ENCODE assay signal across 1 cellular context in genomic region chr3:178513539-178514410, GRCh38.
TF ChIP-seq lines count a peak whose summit lies in the region.

No MANE protein-coding gene starts in this region.

TF ChIP-seq in GM23338, 12 proteins besides CTCF, POLR2A, EP300 and RAD21:
- TF ChIP-seq, protein P1, sequence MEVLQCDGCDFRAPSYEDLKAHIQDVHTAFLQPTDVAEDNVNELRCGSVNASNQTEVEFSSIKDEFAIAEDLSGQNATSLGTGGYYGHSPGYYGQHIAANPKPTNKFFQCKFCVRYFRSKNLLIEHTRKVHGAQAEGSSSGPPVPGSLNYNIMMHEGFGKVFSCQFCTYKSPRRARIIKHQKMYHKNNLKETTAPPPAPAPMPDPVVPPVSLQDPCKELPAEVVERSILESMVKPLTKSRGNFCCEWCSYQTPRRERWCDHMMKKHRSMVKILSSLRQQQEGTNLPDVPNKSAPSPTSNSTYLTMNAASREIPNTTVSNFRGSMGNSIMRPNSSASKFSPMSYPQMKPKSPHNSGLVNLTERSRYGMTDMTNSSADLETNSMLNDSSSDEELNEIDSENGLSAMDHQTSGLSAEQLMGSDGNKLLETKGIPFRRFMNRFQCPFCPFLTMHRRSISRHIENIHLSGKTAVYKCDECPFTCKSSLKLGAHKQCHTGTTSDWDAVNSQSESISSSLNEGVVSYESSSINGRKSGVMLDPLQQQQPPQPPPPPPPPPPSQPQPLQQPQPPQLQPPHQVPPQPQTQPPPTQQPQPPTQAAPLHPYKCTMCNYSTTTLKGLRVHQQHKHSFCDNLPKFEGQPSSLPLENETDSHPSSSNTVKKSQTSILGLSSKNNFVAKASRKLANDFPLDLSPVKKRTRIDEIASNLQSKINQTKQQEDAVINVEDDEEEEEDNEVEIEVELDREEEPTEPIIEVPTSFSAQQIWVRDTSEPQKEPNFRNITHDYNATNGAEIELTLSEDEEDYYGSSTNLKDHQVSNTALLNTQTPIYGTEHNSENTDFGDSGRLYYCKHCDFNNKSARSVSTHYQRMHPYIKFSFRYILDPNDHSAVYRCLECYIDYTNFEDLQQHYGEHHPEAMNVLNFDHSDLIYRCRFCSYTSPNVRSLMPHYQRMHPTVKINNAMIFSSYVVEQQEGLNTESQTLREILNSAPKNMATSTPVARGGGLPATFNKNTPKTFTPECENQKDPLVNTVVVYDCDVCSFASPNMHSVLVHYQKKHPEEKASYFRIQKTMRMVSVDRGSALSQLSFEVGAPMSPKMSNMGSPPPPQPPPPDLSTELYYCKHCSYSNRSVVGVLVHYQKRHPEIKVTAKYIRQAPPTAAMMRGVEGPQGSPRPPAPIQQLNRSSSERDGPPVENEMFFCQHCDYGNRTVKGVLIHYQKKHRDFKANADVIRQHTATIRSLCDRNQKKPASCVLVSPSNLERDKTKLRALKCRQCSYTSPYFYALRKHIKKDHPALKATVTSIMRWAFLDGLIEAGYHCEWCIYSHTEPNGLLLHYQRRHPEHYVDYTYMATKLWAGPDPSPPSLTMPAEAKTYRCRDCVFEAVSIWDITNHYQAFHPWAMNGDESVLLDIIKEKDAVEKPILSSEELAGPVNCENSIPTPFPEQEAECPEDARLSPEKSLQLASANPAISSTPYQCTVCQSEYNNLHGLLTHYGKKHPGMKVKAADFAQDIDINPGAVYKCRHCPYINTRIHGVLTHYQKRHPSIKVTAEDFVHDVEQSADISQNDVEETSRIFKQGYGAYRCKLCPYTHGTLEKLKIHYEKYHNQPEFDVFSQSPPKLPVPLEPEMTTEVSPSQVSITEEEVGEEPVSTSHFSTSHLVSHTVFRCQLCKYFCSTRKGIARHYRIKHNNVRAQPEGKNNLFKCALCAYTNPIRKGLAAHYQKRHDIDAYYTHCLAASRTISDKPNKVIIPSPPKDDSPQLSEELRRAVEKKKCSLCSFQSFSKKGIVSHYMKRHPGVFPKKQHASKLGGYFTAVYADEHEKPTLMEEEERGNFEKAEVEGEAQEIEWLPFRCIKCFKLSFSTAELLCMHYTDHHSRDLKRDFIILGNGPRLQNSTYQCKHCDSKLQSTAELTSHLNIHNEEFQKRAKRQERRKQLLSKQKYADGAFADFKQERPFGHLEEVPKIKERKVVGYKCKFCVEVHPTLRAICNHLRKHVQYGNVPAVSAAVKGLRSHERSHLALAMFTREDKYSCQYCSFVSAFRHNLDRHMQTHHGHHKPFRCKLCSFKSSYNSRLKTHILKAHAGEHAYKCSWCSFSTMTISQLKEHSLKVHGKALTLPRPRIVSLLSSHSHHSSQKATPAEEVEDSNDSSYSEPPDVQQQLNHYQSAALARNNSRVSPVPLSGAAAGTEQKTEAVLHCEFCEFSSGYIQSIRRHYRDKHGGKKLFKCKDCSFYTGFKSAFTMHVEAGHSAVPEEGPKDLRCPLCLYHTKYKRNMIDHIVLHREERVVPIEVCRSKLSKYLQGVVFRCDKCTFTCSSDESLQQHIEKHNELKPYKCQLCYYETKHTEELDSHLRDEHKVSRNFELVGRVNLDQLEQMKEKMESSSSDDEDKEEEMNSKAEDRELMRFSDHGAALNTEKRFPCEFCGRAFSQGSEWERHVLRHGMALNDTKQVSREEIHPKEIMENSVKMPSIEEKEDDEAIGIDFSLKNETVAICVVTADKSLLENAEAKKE (CRISPR knock-in tag; IDR thresholded peaks at IDR 0.05): no peak
- TF ChIP-seq POLR2AphosphoS5 (IDR thresholded peaks at IDR 0.05; ENCODE audit: low read depth) (no peak), EZH2 (IDR thresholded peaks at IDR 0.05; ENCODE audit: low read depth, unreplicated experiment) (no peak), JUNB (IDR thresholded peaks at IDR 0.05; ENCODE audit: unreplicated experiment) (no peak), ZNF114 (CRISPR knock-in tag; IDR thresholded peaks at IDR 0.05) (no peak), EZH2phosphoT487 (IDR thresholded peaks at IDR 0.05; ENCODE audit: unreplicated experiment) (no peak), STAT1 (IDR thresholded peaks at IDR 0.05; ENCODE audit: unreplicated experiment) (no peak), NANOG (IDR thresholded peaks at IDR 0.05; ENCODE audit: borderline replicate concordance) (no peak), ZNF331 (CRISPR knock-in tag; IDR thresholded peaks at IDR 0.05; ENCODE audit: low read depth) (no peak), CREB1 (CRISPR knock-in tag; IDR thresholded peaks at IDR 0.05; ENCODE audit: low read depth) (no peak)
- TF ChIP-seq, protein P2, sequence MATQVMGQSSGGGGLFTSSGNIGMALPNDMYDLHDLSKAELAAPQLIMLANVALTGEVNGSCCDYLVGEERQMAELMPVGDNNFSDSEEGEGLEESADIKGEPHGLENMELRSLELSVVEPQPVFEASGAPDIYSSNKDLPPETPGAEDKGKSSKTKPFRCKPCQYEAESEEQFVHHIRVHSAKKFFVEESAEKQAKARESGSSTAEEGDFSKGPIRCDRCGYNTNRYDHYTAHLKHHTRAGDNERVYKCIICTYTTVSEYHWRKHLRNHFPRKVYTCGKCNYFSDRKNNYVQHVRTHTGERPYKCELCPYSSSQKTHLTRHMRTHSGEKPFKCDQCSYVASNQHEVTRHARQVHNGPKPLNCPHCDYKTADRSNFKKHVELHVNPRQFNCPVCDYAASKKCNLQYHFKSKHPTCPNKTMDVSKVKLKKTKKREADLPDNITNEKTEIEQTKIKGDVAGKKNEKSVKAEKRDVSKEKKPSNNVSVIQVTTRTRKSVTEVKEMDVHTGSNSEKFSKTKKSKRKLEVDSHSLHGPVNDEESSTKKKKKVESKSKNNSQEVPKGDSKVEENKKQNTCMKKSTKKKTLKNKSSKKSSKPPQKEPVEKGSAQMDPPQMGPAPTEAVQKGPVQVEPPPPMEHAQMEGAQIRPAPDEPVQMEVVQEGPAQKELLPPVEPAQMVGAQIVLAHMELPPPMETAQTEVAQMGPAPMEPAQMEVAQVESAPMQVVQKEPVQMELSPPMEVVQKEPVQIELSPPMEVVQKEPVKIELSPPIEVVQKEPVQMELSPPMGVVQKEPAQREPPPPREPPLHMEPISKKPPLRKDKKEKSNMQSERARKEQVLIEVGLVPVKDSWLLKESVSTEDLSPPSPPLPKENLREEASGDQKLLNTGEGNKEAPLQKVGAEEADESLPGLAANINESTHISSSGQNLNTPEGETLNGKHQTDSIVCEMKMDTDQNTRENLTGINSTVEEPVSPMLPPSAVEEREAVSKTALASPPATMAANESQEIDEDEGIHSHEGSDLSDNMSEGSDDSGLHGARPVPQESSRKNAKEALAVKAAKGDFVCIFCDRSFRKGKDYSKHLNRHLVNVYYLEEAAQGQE (IDR thresholded peaks at IDR 0.05; ENCODE audit: unreplicated experiment): no peak
